ENCODE assay signal across 13 cellular contexts in genomic region chr13:111005364-111005763, GRCh38.
A peak's percentile ranks its signal among the peaks of the same experiment; 100 is the strongest.
DNase-seq lines count a peak whose midpoint lies in the region; TF ChIP-seq lines count a peak whose summit lies in the region.
"Had no signal": no experiment of that assay in that cellular context is flagged by ENCODE, and none has a peak within 500 bp of the region (broad histone marks: within the 10 kb centered on the region; RNA-seq: fewer than 3 reads in every experiment).

No MANE protein-coding gene starts in this region.

- TF ChIP-seq CTCF in esophagus squamous epithelium (IDR thresholded peaks at IDR 0.05) = no peak
- no peak for TF ChIP-seq CTCF in osteoblast (IDR thresholded peaks at IDR 0.05; ENCODE audit: extremely low read depth, low read depth, low read length)
- no peak for TF ChIP-seq CTCF in endodermal cell (conservative IDR thresholded peaks at IDR 0.05)

- H3K36me3 ChIP-seq in MG63 = no peaks in the 10 kb centered on the region
- H3K36me3 ChIP-seq in esophagus squamous epithelium = no peaks in the 10 kb centered on the region
- H3K36me3 ChIP-seq in osteoblast (ENCODE audit: insufficient read depth, low read length) = no peaks in the 10 kb centered on the region
- H3K36me3 ChIP-seq in endodermal cell (ENCODE audit: control insufficient read depth, insufficient read depth, low read length) = no peaks in the 10 kb centered on the region

- H3K79me2 ChIP-seq in osteoblast (ENCODE audit: insufficient read depth, low read length) = no peaks in the 10 kb centered on the region

- TF ChIP-seq POLR2A in esophagus squamous epithelium (IDR thresholded peaks at IDR 0.05) = no peak

- H3K27me3 Mint-ChIP-seq in endodermal cell (ENCODE audit: insufficient read depth) = peaks cover 5% of the 10 kb centered on the region
- H3K27me3 Mint-ChIP-seq in activated CD4-positive, alpha-beta memory T cell treated with anti-CD3 and anti-CD28 coated beads for 36 hours = peaks cover 6% of the 10 kb centered on the region

- no peak overlapping the region for H3K27ac Mint-ChIP-seq in endodermal cell
- no peak overlapping the region for H3K27ac Mint-ChIP-seq in activated CD4-positive, alpha-beta memory T cell treated with anti-CD3 and anti-CD28 coated beads for 36 hours
- H3K27ac Mint-ChIP-seq: mesothelial cell of epicardium had no signal

- H3K27me3 ChIP-seq in MG63 = no peaks in the 10 kb centered on the region
- H3K27me3 ChIP-seq in esophagus squamous epithelium = no peaks in the 10 kb centered on the region
- no peaks in the 10 kb centered on the region for H3K27me3 ChIP-seq in osteoblast (ENCODE audit: insufficient read depth, low read length)
- H3K27me3 ChIP-seq in endodermal cell (ENCODE audit: control insufficient read depth, insufficient read depth, low read length, poor library complexity, severe bottlenecking) = no peaks in the 10 kb centered on the region

- H3K4me1 ChIP-seq in esophagus squamous epithelium (peaks cover 0 to 24% (median 5%) of the 10 kb centered on the region in 3 donors), osteoblast (ENCODE audit: insufficient read depth, low read length) (peaks cover 22% of the 10 kb centered on the region), endodermal cell (ENCODE audit: control insufficient read depth, insufficient read depth, low read length) (no peaks in the 10 kb centered on the region)
- H3K4me1 ChIP-seq: foreskin keratinocyte had no signal

- H3K9me3 ChIP-seq in MG63 (no peaks in the 10 kb centered on the region), esophagus squamous epithelium (no peaks in the 10 kb centered on the region), osteoblast (ENCODE audit: low read depth, low read length) (no peaks in the 10 kb centered on the region), endodermal cell (ENCODE audit: control insufficient read depth, low read length) (no peaks in the 10 kb centered on the region)

- H3K27ac ChIP-seq in esophagus squamous epithelium (peak overlapping the region in 3 of 4 donors; percentile 78 to 88 (median 85)), osteoblast (ENCODE audit: low read depth, low read length) (no peak overlapping the region), endodermal cell (ENCODE audit: low read depth, low read length) (no peak overlapping the region)
- H3K27ac ChIP-seq: foreskin keratinocyte had no signal

- H3K4me3 ChIP-seq in MG63 = no peak overlapping the region
- no peak overlapping the region for H3K4me3 ChIP-seq in esophagus squamous epithelium
- no peak overlapping the region for H3K4me3 ChIP-seq in osteoblast (ENCODE audit: insufficient read depth, low read length)
- no peak overlapping the region for H3K4me3 ChIP-seq in endodermal cell (ENCODE audit: low read length)

- H3K36me3 Mint-ChIP-seq in endodermal cell (ENCODE audit: low read depth) = no peaks in the 10 kb centered on the region
- H3K36me3 Mint-ChIP-seq in activated CD4-positive, alpha-beta memory T cell treated with anti-CD3 and anti-CD28 coated beads for 36 hours = no peaks in the 10 kb centered on the region
- H3K36me3 Mint-ChIP-seq: mesothelial cell of epicardium had no signal

- H2AFZ ChIP-seq in osteoblast (ENCODE audit: low read length) = peak overlapping the region; percentile 28

- CTCF ChIA-PET in activated CD4-positive, alpha-beta memory T cell treated with anti-CD3 and anti-CD28 coated beads for 36 hours (lab: Charles Lee) = interaction anchor here (1.2 kb wide), 1 partner anchor 61 kb away, joined by 3 read pairs; no protein-coding TSS in a partner anchor

- H4K20me1 ChIP-seq in osteoblast (ENCODE audit: insufficient read depth, low read length) = no peaks in the 10 kb centered on the region

- intact Hi-C loops in esophagus squamous epithelium (cut with DNase I) = no loop called here
- intact Hi-C loops in activated CD4-positive, alpha-beta memory T cell treated with anti-CD3 and anti-CD28 coated beads for 36 hours (cut with micrococcal nuclease) = no loop called here

- no peak overlapping the region for H3K9ac ChIP-seq in endodermal cell (ENCODE audit: extremely low read depth, low read length, poor library complexity, severe bottlenecking)

- H3K4me3 Mint-ChIP-seq in endodermal cell = no peak overlapping the region
- no peak overlapping the region for H3K4me3 Mint-ChIP-seq in activated CD4-positive, alpha-beta memory T cell treated with anti-CD3 and anti-CD28 coated beads for 36 hours
- H3K4me3 Mint-ChIP-seq: mesothelial cell of epicardium had no signal

- no peak overlapping the region for H3K4me2 ChIP-seq in osteoblast (ENCODE audit: insufficient read depth, low read length)

- POLR2A ChIA-PET in activated CD4-positive, alpha-beta memory T cell treated with anti-CD3 and anti-CD28 coated beads for 36 hours (lab: Charles Lee) = interaction anchor here (0.6 kb wide), 1 partner anchor 395 kb away, joined by 3 read pairs; no protein-coding TSS in a partner anchor

- peaks cover 8% of the 10 kb centered on the region for H3K4me1 Mint-ChIP-seq in endodermal cell
- no peaks in the 10 kb centered on the region for H3K4me1 Mint-ChIP-seq in activated CD4-positive, alpha-beta memory T cell treated with anti-CD3 and anti-CD28 coated beads for 36 hours (ENCODE audit: low read depth)

- WGBS in esophagus squamous epithelium, 2 donors = 63 to 67% methylated on average over 5 to 6 of the region's 6 CpGs
- 95 to 96% methylated on average over 6 of the region's 6 CpGs for WGBS in endodermal cell (ENCODE audit: insufficient coverage in 1 of 2, insufficient read length in 1 of 2), 2 experiments

- DNase-seq in 8988T (peak; percentile 42), MG63 (peak; percentile 14), esophagus squamous epithelium (lab: John Stamatoyannopoulos, UW) (no peak), osteoblast (ENCODE audit: insufficient read length, low spot score, missing footprints) (no peak), endodermal cell (no peak), KG1 (lab: John Stamatoyannopoulos, UW) (no peak), NCI-H1930 (lab: John Stamatoyannopoulos, UW) (no peak)
- DNase-seq in activated CD4-positive, alpha-beta memory T cell treated with anti-CD3 and anti-CD28 coated beads for 36 hours = no peak
- DNase-seq: activated CD8-positive, alpha-beta memory T cell treated with anti-CD3 and anti-CD28 coated beads, Interleukin-2, amount 50 U/mL, for 4 hours; AML-193; foreskin keratinocyte; NCI-H1694 treated with DMSO at 0.1 percent for 48 hours had no signal

- H3K9me3 Mint-ChIP-seq in endodermal cell = no peaks in the 10 kb centered on the region
- H3K9me3 Mint-ChIP-seq in activated CD4-positive, alpha-beta memory T cell treated with anti-CD3 and anti-CD28 coated beads for 36 hours = no peaks in the 10 kb centered on the region
- H3K9me3 Mint-ChIP-seq: mesothelial cell of epicardium had no signal

Comparison
In these comparisons a context has a peak if more than half of its experiments do, and no peak if none do; other contexts are left out.
1. DNase-seq: peak in 8988T (single experiment) and MG63 (single experiment); none in esophagus squamous epithelium (single experiment), osteoblast (single experiment), endodermal cell (single experiment), KG1 (single experiment), activated CD4-positive, alpha-beta memory T cell treated with anti-CD3 and anti-CD28 coated beads for 36 hours (single experiment) and NCI-H1930 (0 of 2).
2. H3K27ac ChIP-seq: peak in esophagus squamous epithelium (3 of 4); none in osteoblast (single experiment) and endodermal cell (single experiment).